In genomic region chr11:107591098-107591445, GRCh38 we compare ENCODE assay signal across 8 cellular contexts. TPM values are rescaled to one million over a fixed set of nuclear protein-coding genes. Genes with fewer than 3 reads are reported as not detected.
A peak's percentile ranks its signal among the peaks of the same experiment; 100 is the strongest.
DNase-seq lines count a peak whose midpoint lies in the region; ATAC-seq and TF ChIP-seq lines count a peak whose summit lies in the region.

TSS of gene ELMOD1 (plus strand) at chr11:107591147. CDS start at chr11:107618190, 27,043 bp downstream.

- TF ChIP-seq CTCF in fibroblast of the aortic adventitia (IDR thresholded peaks at IDR 0.05; ENCODE audit: insufficient read depth, low read length) (peak; percentile 26), natural killer cell (IDR thresholded peaks at IDR 0.05) (no peak), uterus (IDR thresholded peaks at IDR 0.05) (no peak)

- no peak within 1 kb of the TSS for H3K27ac Mint-ChIP-seq in activated T-cell treated with anti-CD3 and anti-CD28 coated beads, Interleukin-2, amount 50 U/mL, for 72 hours
- peak within 1 kb of the TSS in 1 of 2 donors; percentile 27 for H3K27ac Mint-ChIP-seq in natural killer cell

- H3K27me3 ChIP-seq in uterus, result no peaks in the 10 kb centered on the region

- intact Hi-C loops in natural killer cell (cut with micrococcal nuclease), result no loop called here
- intact Hi-C loops in uterus (cut with DNase I; ENCODE audit: low total_unique reads), result no loop called here

- H3K4me1 ChIP-seq in uterus, result peaks cover 0 to 3% of the 10 kb centered on the region in 2 donors

- peaks cover 2% of the 10 kb centered on the region in 2 donors for H3K9me3 Mint-ChIP-seq in activated T-cell treated with anti-CD3 and anti-CD28 coated beads, Interleukin-2, amount 50 U/mL, for 72 hours
- no peaks in the 10 kb centered on the region for H3K9me3 Mint-ChIP-seq in natural killer cell

- no peaks in the 10 kb centered on the region for H3K9me3 ChIP-seq in uterus

- H3K4me1 Mint-ChIP-seq in activated T-cell treated with anti-CD3 and anti-CD28 coated beads, Interleukin-2, amount 50 U/mL, for 72 hours (ENCODE audit: low read depth), result peaks cover 30% of the 10 kb centered on the region
- H3K4me1 Mint-ChIP-seq in natural killer cell, result peaks cover 24% of the 10 kb centered on the region in 2 donors

- ATAC-seq in GM21529 (IDR thresholded peaks at IDR 0.05; ENCODE audit: unreplicated experiment) (peak; percentile 61), natural killer cell (peak; percentile 46 to 68 (median 47))
- peak; percentile 45 to 59 for ATAC-seq in activated T-cell treated with anti-CD3 and anti-CD28 coated beads, Interleukin-2, amount 50 U/mL, for 72 hours (replicated peaks in 1 of 2)

- H3K27ac ChIP-seq in uterus, result no peak within 1 kb of the TSS

- H3K27me3 Mint-ChIP-seq in activated T-cell treated with anti-CD3 and anti-CD28 coated beads, Interleukin-2, amount 50 U/mL, for 72 hours (ENCODE audit: low read depth), result peaks cover 96% of the 10 kb centered on the region
- H3K27me3 Mint-ChIP-seq in natural killer cell (ENCODE audit: low read depth in 2 of 2), result peaks cover 59 to 80% of the 10 kb centered on the region in 2 donors

- peaks cover 5 to 6% of the 10 kb centered on the region in 2 donors for H3K36me3 Mint-ChIP-seq in activated T-cell treated with anti-CD3 and anti-CD28 coated beads, Interleukin-2, amount 50 U/mL, for 72 hours (ENCODE audit: insufficient read depth in 2 of 2)
- no peaks in the 10 kb centered on the region for H3K36me3 Mint-ChIP-seq in natural killer cell

- H3K4me3 ChIP-seq in fibroblast of the aortic adventitia (ENCODE audit: low read depth, low read length), result peak within 1 kb of the TSS; percentile 82
- peak within 1 kb of the TSS; percentile 40 to 54 for H3K4me3 ChIP-seq in uterus

- H3K36me3 ChIP-seq in uterus, result no peaks in the 10 kb centered on the region

- no peak for TF ChIP-seq POLR2A in uterus (IDR thresholded peaks at IDR 0.05)

- peak; percentile 49 for DNase-seq in EH (ENCODE audit: low read depth)
- DNase-seq in Kasumi-1 (lab: John Stamatoyannopoulos, UW), result peak; percentile 13
- peak; percentile 46 to 52 for DNase-seq in activated T-cell treated with anti-CD3 and anti-CD28 coated beads, Interleukin-2, amount 50 U/mL, for 72 hours
- DNase-seq in fibroblast of the aortic adventitia (ENCODE audit: low read depth), result no peak
- DNase-seq in natural killer cell, result no peak
- peak in 1 of 2 donors; percentile 39 for DNase-seq in uterus
- no peak for DNase-seq in mesenteric fat pad (ENCODE audit: low spot score)

- peak within 1 kb of the TSS; percentile 90 to 96 for H3K4me3 Mint-ChIP-seq in activated T-cell treated with anti-CD3 and anti-CD28 coated beads, Interleukin-2, amount 50 U/mL, for 72 hours
- peak within 1 kb of the TSS; percentile 82 for H3K4me3 Mint-ChIP-seq in natural killer cell

RNA-seq across cellular contexts. Expression of gene ELMOD1, which starts in this region (rescaled TPM):
- total RNA-seq in activated T-cell treated with anti-CD3 and anti-CD28 coated beads, Interleukin-2, amount 50 U/mL, for 72 hours, result not detected
- total RNA-seq in fibroblast of the aortic adventitia (ENCODE audit: low replicate concordance), result 0.36 and 0.90 TPM in 2 replicates
- total RNA-seq in natural killer cell, result not detected
- 1 to 10 TPM in 1 of 4 donors, not detected in 3; 8.9 TPM for total RNA-seq in uterus
- 0.16 TPM for total RNA-seq in mesenteric fat pad

Comparison
In these comparisons a context has a peak if more than half of its experiments do, and no peak if none do; other contexts are left out.
1. Peak in DNase-seq and ATAC-seq in activated T-cell treated with anti-CD3 and anti-CD28 coated beads, Interleukin-2, amount 50 U/mL, for 72 hours; RNA of the gene not detected or under 1 TPM.
2. Peak in ATAC-seq in natural killer cell; RNA of the gene not detected or under 1 TPM.
3. DNase-seq: peak in EH (single experiment) and Kasumi-1 (2 of 2); none in fibroblast of the aortic adventitia (single experiment), natural killer cell (single experiment) and mesenteric fat pad (single experiment).
4. Peak in every context shown above with its lines, with median percentiles within 50 percentile points of each other: ATAC-seq.